In the genomic region with DNA sequence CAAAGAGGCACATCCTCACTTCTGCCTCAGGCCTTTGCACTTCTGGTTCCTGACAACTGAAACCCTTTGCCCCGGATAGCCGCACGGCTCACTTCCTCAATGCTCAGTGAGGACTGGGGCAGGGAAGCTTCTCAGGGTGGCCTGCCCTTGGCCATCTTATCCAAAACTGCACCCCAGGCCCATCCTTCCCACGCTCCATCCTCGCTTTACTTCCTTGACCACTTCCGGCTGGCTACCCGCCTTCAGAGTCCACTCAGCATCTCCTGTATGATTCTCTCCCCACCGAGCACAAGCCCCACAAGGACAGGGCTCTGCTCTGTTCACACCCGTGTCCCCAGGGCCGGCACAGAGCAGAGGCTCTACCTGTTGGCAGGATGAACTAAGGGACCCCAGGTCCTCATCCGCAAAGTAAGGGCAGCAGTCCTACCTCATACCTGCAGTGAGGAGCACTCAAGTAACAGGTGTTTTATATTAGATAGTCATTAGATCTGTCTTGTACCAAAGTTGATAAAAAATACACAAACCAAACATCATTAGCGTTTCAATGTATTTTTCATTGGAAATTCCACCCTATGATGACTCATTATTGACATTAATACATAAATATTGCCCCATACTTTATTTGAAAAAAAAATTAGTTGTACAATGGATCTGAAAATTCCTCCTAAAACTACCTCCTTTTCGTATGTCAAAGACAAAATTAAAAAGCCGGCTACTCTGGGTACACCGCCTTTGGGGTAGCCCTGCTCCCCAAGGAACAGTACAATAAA, we compare ENCODE assay signal across 2 cellular contexts.
TF ChIP-seq lines count a peak whose summit lies in the region.

No MANE protein-coding gene starts in this region.

TF ChIP-seq in WTC11, 78 proteins besides CTCF, POLR2A, EP300 and RAD21:
- TF ChIP-seq, protein P1, sequence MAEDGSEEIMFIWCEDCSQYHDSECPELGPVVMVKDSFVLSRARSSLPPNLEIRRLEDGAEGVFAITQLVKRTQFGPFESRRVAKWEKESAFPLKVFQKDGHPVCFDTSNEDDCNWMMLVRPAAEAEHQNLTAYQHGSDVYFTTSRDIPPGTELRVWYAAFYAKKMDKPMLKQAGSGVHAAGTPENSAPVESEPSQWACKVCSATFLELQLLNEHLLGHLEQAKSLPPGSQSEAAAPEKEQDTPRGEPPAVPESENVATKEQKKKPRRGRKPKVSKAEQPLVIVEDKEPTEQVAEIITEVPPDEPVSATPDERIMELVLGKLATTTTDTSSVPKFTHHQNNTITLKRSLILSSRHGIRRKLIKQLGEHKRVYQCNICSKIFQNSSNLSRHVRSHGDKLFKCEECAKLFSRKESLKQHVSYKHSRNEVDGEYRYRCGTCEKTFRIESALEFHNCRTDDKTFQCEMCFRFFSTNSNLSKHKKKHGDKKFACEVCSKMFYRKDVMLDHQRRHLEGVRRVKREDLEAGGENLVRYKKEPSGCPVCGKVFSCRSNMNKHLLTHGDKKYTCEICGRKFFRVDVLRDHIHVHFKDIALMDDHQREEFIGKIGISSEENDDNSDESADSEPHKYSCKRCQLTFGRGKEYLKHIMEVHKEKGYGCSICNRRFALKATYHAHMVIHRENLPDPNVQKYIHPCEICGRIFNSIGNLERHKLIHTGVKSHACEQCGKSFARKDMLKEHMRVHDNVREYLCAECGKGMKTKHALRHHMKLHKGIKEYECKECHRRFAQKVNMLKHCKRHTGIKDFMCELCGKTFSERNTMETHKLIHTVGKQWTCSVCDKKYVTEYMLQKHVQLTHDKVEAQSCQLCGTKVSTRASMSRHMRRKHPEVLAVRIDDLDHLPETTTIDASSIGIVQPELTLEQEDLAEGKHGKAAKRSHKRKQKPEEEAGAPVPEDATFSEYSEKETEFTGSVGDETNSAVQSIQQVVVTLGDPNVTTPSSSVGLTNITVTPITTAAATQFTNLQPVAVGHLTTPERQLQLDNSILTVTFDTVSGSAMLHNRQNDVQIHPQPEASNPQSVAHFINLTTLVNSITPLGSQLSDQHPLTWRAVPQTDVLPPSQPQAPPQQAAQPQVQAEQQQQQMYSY (CRISPR knock-in tag; IDR thresholded peaks at IDR 0.05), result no peak
- TF ChIP-seq NFATC4 (CRISPR knock-in tag; IDR thresholded peaks at IDR 0.05) (no peak), OVOL2 (CRISPR knock-in tag; IDR thresholded peaks at IDR 0.05; ENCODE audit: borderline replicate concordance) (no peak), FOXK1 (CRISPR knock-in tag; IDR thresholded peaks at IDR 0.05) (no peak), NFYB (CRISPR knock-in tag; conservative IDR thresholded peaks at IDR 0.05; ENCODE audit: low read depth) (no peak), NR1H2 (CRISPR knock-in tag; IDR thresholded peaks at IDR 0.05) (no peak), RELA (CRISPR knock-in tag; IDR thresholded peaks at IDR 0.05; ENCODE audit: borderline replicate concordance) (no peak)
- TF ChIP-seq, protein P2, sequence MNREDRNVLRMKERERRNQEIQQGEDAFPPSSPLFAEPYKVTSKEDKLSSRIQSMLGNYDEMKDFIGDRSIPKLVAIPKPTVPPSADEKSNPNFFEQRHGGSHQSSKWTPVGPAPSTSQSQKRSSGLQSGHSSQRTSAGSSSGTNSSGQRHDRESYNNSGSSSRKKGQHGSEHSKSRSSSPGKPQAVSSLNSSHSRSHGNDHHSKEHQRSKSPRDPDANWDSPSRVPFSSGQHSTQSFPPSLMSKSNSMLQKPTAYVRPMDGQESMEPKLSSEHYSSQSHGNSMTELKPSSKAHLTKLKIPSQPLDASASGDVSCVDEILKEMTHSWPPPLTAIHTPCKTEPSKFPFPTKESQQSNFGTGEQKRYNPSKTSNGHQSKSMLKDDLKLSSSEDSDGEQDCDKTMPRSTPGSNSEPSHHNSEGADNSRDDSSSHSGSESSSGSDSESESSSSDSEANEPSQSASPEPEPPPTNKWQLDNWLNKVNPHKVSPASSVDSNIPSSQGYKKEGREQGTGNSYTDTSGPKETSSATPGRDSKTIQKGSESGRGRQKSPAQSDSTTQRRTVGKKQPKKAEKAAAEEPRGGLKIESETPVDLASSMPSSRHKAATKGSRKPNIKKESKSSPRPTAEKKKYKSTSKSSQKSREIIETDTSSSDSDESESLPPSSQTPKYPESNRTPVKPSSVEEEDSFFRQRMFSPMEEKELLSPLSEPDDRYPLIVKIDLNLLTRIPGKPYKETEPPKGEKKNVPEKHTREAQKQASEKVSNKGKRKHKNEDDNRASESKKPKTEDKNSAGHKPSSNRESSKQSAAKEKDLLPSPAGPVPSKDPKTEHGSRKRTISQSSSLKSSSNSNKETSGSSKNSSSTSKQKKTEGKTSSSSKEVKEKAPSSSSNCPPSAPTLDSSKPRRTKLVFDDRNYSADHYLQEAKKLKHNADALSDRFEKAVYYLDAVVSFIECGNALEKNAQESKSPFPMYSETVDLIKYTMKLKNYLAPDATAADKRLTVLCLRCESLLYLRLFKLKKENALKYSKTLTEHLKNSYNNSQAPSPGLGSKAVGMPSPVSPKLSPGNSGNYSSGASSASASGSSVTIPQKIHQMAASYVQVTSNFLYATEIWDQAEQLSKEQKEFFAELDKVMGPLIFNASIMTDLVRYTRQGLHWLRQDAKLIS (CRISPR knock-in tag; IDR thresholded peaks at IDR 0.05; ENCODE audit: borderline replicate concordance), result no peak

TF ChIP-seq in SK-N-SH, 30 proteins besides CTCF, POLR2A, EP300 and RAD21 (continued from another document):
- TF ChIP-seq, protein P3, sequence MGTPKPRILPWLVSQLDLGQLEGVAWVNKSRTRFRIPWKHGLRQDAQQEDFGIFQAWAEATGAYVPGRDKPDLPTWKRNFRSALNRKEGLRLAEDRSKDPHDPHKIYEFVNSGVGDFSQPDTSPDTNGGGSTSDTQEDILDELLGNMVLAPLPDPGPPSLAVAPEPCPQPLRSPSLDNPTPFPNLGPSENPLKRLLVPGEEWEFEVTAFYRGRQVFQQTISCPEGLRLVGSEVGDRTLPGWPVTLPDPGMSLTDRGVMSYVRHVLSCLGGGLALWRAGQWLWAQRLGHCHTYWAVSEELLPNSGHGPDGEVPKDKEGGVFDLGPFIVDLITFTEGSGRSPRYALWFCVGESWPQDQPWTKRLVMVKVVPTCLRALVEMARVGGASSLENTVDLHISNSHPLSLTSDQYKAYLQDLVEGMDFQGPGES (IDR thresholded peaks at IDR 0.05; ENCODE audit: low read depth, low read length), result no peak
- TF ChIP-seq FOXJ3 (CRISPR knock-in tag; IDR thresholded peaks at IDR 0.05), result no peak
- TF ChIP-seq, protein P4, sequence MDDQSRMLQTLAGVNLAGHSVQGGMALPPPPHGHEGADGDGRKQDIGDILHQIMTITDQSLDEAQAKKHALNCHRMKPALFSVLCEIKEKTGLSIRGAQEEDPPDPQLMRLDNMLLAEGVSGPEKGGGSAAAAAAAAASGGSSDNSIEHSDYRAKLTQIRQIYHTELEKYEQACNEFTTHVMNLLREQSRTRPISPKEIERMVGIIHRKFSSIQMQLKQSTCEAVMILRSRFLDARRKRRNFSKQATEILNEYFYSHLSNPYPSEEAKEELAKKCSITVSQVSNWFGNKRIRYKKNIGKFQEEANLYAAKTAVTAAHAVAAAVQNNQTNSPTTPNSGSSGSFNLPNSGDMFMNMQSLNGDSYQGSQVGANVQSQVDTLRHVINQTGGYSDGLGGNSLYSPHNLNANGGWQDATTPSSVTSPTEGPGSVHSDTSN (IDR thresholded peaks at IDR 0.05), result no peak
- no peak for TF ChIP-seq JUND (IDR thresholded peaks at IDR 0.05)
- TF ChIP-seq NRF1 (IDR thresholded peaks at IDR 0.05; ENCODE audit: low read depth, low read length), result no peak
- TF ChIP-seq SMC3 (IDR thresholded peaks at IDR 0.05; ENCODE audit: low read depth, low read length), result no peak
- TF ChIP-seq TCF12 (IDR thresholded peaks at IDR 0.05), result no peak
- TF ChIP-seq YY1 (IDR thresholded peaks at IDR 0.05; ENCODE audit: low read depth), result no peak
- no peak for TF ChIP-seq TEAD4 (IDR thresholded peaks at IDR 0.05; ENCODE audit: borderline replicate concordance, insufficient read depth)
- TF ChIP-seq NFIC (IDR thresholded peaks at IDR 0.05; ENCODE audit: borderline replicate concordance), result no peak
- no peak for TF ChIP-seq FOXM1 (IDR thresholded peaks at IDR 0.05; ENCODE audit: low read depth)
- no peak for TF ChIP-seq GATA2 (CRISPR knock-in tag; IDR thresholded peaks at IDR 0.05)
- TF ChIP-seq RXRA (IDR thresholded peaks at IDR 0.05; ENCODE audit: borderline replicate concordance, low read depth), result no peak
TF ChIP-seq in SK-N-SH: peak in this region for 0.
